ENCODE assay signal across 16 cellular contexts in the genomic region with DNA sequence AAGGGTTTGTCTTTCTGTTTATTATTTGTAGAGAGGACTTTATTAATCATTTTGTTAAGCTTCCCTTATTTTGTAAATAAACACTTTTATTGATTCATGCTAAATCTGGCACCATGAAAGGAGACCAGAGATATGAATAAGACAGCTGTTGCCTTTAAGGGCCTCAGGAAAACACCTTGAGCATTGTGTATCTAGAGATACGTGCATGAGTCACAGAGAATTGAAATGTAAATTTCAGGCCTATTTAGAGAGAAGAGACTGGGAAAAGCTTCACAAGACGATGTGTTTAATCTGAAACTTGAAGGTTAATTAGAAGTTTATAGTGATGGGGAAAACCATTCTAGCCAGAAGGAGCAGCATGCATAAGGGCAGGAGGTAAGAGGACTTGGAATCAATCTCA. TPM values are rescaled to one million over a fixed set of nuclear protein-coding genes. Genes with fewer than 3 reads are reported as not detected.
DNase-seq lines count a peak whose midpoint lies in the region; ATAC-seq and TF ChIP-seq lines count a peak whose summit lies in the region.
"Had no signal": no experiment of that assay in that cellular context is flagged by ENCODE, and none has a peak within 500 bp of the region (broad histone marks: within the 10 kb centered on the region; RNA-seq: fewer than 3 reads in every experiment).

No MANE protein-coding gene starts in this region.

- intact Hi-C loops in left colon (cut with DNase I, micrococcal nuclease) = no loop called here
- intact Hi-C loops in CD8-positive, alpha-beta T cell (cut with DNase I, micrococcal nuclease) = loop anchor here in 1 of 2 experiments (1.0 kb wide), 1 partner anchor 12 kb away; no protein-coding TSS in a partner anchor

- H3K36me3 ChIP-seq in endodermal cell (ENCODE audit: control insufficient read depth, insufficient read depth, low read length) = peaks cover 67% of the 10 kb centered on the region
- H3K36me3 ChIP-seq in CD8-positive, alpha-beta T cell (ENCODE audit: insufficient read depth, low read length) = no peaks in the 10 kb centered on the region

- H3K27ac Mint-ChIP-seq in endodermal cell = peak overlapping the region; percentile 56
- H3K27ac Mint-ChIP-seq in CD8-positive, alpha-beta T cell = no peak overlapping the region

- H3K36me3 Mint-ChIP-seq in endodermal cell (ENCODE audit: low read depth) = peaks cover 44% of the 10 kb centered on the region
- no peaks in the 10 kb centered on the region for H3K36me3 Mint-ChIP-seq in CD8-positive, alpha-beta T cell

- CTCF ChIA-PET in CD8-positive, alpha-beta T cell (lab: Charles Lee) = no interaction called here

- no peak overlapping the region for H3K27ac ChIP-seq in endodermal cell (ENCODE audit: low read depth, low read length)
- H3K27ac ChIP-seq in CD8-positive, alpha-beta T cell (ENCODE audit: low read depth, low read length) = no peak overlapping the region
- H3K27ac ChIP-seq: HL-60 had no signal

- DNase-seq in endodermal cell (no peak), medulla oblongata (ENCODE audit: extremely low spot score) (no peak), left colon (no peak), HUDEP-2 (lab: John Stamatoyannopoulos, UW; ENCODE audit: unreplicated experiment in 76 of 76) (no peak)
- DNase-seq in CD8-positive, alpha-beta T cell = no peak
- DNase-seq: BE2C; hippocampal formation; mesenchymal stem cell; NCI-H748 treated with DMSO at 0.1 percent for 48 hours; SHP77 treated with DMSO at 0.1 percent for 48 hours; stimulated activated naive CD4-positive, alpha-beta T cell had no signal

- H3K4me3 Mint-ChIP-seq in endodermal cell = no peak overlapping the region
- no peak overlapping the region for H3K4me3 Mint-ChIP-seq in CD8-positive, alpha-beta T cell
- H3K4me3 Mint-ChIP-seq: brain had no signal

- POLR2A ChIA-PET in CD8-positive, alpha-beta T cell (lab: Charles Lee) = interaction anchor here (0.6 kb wide), 1 partner anchor 1426 kb away, joined by 3 read pairs; no protein-coding TSS in a partner anchor

- no peak for TF ChIP-seq CTCF in endodermal cell (conservative IDR thresholded peaks at IDR 0.05)
- no peak for TF ChIP-seq CTCF in CD8-positive, alpha-beta T cell (IDR thresholded peaks at IDR 0.05)

- H3K27me3 Mint-ChIP-seq in endodermal cell (ENCODE audit: insufficient read depth) = no peaks in the 10 kb centered on the region
- no peaks in the 10 kb centered on the region for H3K27me3 Mint-ChIP-seq in CD8-positive, alpha-beta T cell (ENCODE audit: low read depth)
- H3K27me3 Mint-ChIP-seq: brain had no signal

- WGBS in endodermal cell (ENCODE audit: insufficient coverage in 1 of 2, insufficient read length in 1 of 2), 2 experiments = 81 to 83% methylated on average over 2 of the region's 2 CpGs

- H3K4me1 Mint-ChIP-seq in endodermal cell = peaks cover 31% of the 10 kb centered on the region
- no peaks in the 10 kb centered on the region for H3K4me1 Mint-ChIP-seq in CD8-positive, alpha-beta T cell (ENCODE audit: low read depth)

- H3K27me3 ChIP-seq in endodermal cell (ENCODE audit: control insufficient read depth, insufficient read depth, low read length, poor library complexity, severe bottlenecking) = no peaks in the 10 kb centered on the region
- H3K27me3 ChIP-seq in CD8-positive, alpha-beta T cell (ENCODE audit: insufficient read depth, low read length) = no peaks in the 10 kb centered on the region
- H3K27me3 ChIP-seq: BE2C had no signal

- no peak overlapping the region for H3K4me3 ChIP-seq in endodermal cell (ENCODE audit: low read length)
- no peak overlapping the region for H3K4me3 ChIP-seq in CD8-positive, alpha-beta T cell (ENCODE audit: low read depth, low read length)

- H3K9ac ChIP-seq in endodermal cell (ENCODE audit: extremely low read depth, low read length, poor library complexity, severe bottlenecking) = no peak overlapping the region

- peak; percentile 30 for ATAC-seq in GM18498 (IDR thresholded peaks at IDR 0.05; ENCODE audit: unreplicated experiment)
- ATAC-seq in GM21526 (IDR thresholded peaks at IDR 0.05; ENCODE audit: low FRiP score, unreplicated experiment) = peak; percentile 33
- peak; percentile 45 for ATAC-seq in HG03432 (IDR thresholded peaks at IDR 0.05; ENCODE audit: unreplicated experiment)
- no peak for ATAC-seq in left colon
- ATAC-seq in CD8-positive, alpha-beta T cell = no peak

- H3K9me3 ChIP-seq in endodermal cell (ENCODE audit: control insufficient read depth, low read length) = no peaks in the 10 kb centered on the region
- H3K9me3 ChIP-seq in CD8-positive, alpha-beta T cell (ENCODE audit: low read length) = no peaks in the 10 kb centered on the region
- H3K9me3 ChIP-seq: BE2C had no signal

- H3K9me3 Mint-ChIP-seq in endodermal cell = no peaks in the 10 kb centered on the region
- H3K9me3 Mint-ChIP-seq in CD8-positive, alpha-beta T cell = no peaks in the 10 kb centered on the region
- H3K9me3 Mint-ChIP-seq: brain had no signal

- no peaks in the 10 kb centered on the region for H3K4me1 ChIP-seq in endodermal cell (ENCODE audit: control insufficient read depth, insufficient read depth, low read length)
- H3K4me1 ChIP-seq in CD8-positive, alpha-beta T cell (ENCODE audit: insufficient read depth, low read length) = no peaks in the 10 kb centered on the region
- H3K4me1 ChIP-seq: BE2C had no signal

RNA-seq across cellular contexts. Expression of gene UTS2B, which starts 28.6 kb away (rescaled TPM):
- under 1 TPM in 1 of 2 donors, not detected in 1; 0.90 TPM for total RNA-seq in endodermal cell
- 0.36 TPM for polyA plus RNA-seq in endodermal cell (2013, experiment 1 of 2)
- not detected for polyA plus RNA-seq in endodermal cell (2013, experiment 2 of 2)
- total RNA-seq in left colon = not detected
- not detected for total RNA-seq in CD8-positive, alpha-beta T cell

RNA-seq across cellular contexts. Expression of gene CCDC50, which starts 29.7 kb away (rescaled TPM):
- total RNA-seq in endodermal cell (10 to 100 TPM; 41.8 to 48.6 TPM), left colon (10 to 100 TPM; 46.5 to 53.7 TPM)
- 62.5 TPM for polyA plus RNA-seq in endodermal cell (2013, experiment 1 of 2)
- 65.1 TPM for polyA plus RNA-seq in endodermal cell (2013, experiment 2 of 2)
- 1 to 10 TPM; 5.6 to 7.1 TPM for total RNA-seq in CD8-positive, alpha-beta T cell

Comparison
In these comparisons a context has a peak if more than half of its experiments do, and no peak if none do; other contexts are left out.
1. ATAC-seq: peak in GM18498 (single experiment), GM21526 (single experiment) and HG03432 (single experiment); none in left colon (single experiment) and CD8-positive, alpha-beta T cell (single experiment).
2. RNA of gene CCDC50, which starts 29.7 kb away (total RNA-seq): 46.5 to 53.7 TPM in left colon and 41.8 to 48.6 TPM in endodermal cell; 5.6 to 7.1 TPM in CD8-positive, alpha-beta T cell; every median in the first group is over 4 times any median in the second.